ENCODE assay signal across 1 cellular context in genomic region chr15:78951841-78952238, GRCh38.
TF ChIP-seq lines count a peak whose summit lies in the region.

No MANE protein-coding gene starts in this region.

TF ChIP-seq in HepG2, 621 proteins besides CTCF, POLR2A, EP300 and RAD21 (continued from another document and continues in another):
- no peak for TF ChIP-seq FOXO4 (CRISPR knock-in tag; conservative IDR thresholded peaks at IDR 0.05)
- TF ChIP-seq XBP1 (CRISPR knock-in tag; IDR thresholded peaks at IDR 0.05), result no peak
- TF ChIP-seq NFIC (IDR thresholded peaks at IDR 0.05; ENCODE audit: low read length), result 0 out of 2 replicates have a peak, but pooled peaks have one; percentile 26
- TF ChIP-seq ZNF292 (CRISPR knock-in tag; IDR thresholded peaks at IDR 0.05; ENCODE audit: borderline replicate concordance, low read depth), result no peak
- no peak for TF ChIP-seq FOXK2 (IDR thresholded peaks at IDR 0.05)
- TF ChIP-seq SCMH1 (CRISPR knock-in tag; IDR thresholded peaks at IDR 0.05; ENCODE audit: borderline replicate concordance), result no peak
- TF ChIP-seq BCL6 (CRISPR knock-in tag; IDR thresholded peaks at IDR 0.05), result no peak
- no peak for TF ChIP-seq ASH2L (IDR thresholded peaks at IDR 0.05; ENCODE audit: insufficient read length, low read depth, low read length)
- peak; percentile 23; the same call in 1 of the 2 replicates for TF ChIP-seq FOXO1 (CRISPR knock-in tag; IDR thresholded peaks at IDR 0.05)
- TF ChIP-seq ZNF503 (CRISPR knock-in tag; IDR thresholded peaks at IDR 0.05), result peak; percentile 33; the same call in 1 of the 2 replicates
- no peak for TF ChIP-seq DMAP1 (CRISPR knock-in tag; IDR thresholded peaks at IDR 0.05)
- TF ChIP-seq MEIS2 (CRISPR knock-in tag; IDR thresholded peaks at IDR 0.05), result 0 out of 2 replicates have a peak, but pooled peaks have one; percentile 18
- TF ChIP-seq ZNF543 (CRISPR knock-in tag; IDR thresholded peaks at IDR 0.05), result no peak
- no peak for TF ChIP-seq ZNF784 (CRISPR knock-in tag; IDR thresholded peaks at IDR 0.05; ENCODE audit: borderline replicate concordance)
- TF ChIP-seq NR2F6 (IDR thresholded peaks at IDR 0.05), result no peak
- TF ChIP-seq NR2F6 (CRISPR knock-in tag; IDR thresholded peaks at IDR 0.05), result 0 out of 2 replicates have a peak, but pooled peaks have one; percentile 20
- peak; percentile 48 for TF ChIP-seq TEAD3 (CRISPR knock-in tag; optimal IDR thresholded peaks at IDR 0.05; ENCODE audit: borderline replicate concordance)
- peak; percentile 37; the same call in 1 of the 2 replicates for TF ChIP-seq CEBPG (CRISPR knock-in tag; IDR thresholded peaks at IDR 0.05)
- TF ChIP-seq ARID5B (CRISPR knock-in tag; IDR thresholded peaks at IDR 0.05), result peak; percentile 36; the same call in 1 of the 2 replicates
- no peak for TF ChIP-seq ZNF616 (CRISPR knock-in tag; IDR thresholded peaks at IDR 0.05; ENCODE audit: low read depth)
- TF ChIP-seq GFI1 (CRISPR knock-in tag; IDR thresholded peaks at IDR 0.05; ENCODE audit: borderline replicate concordance), result peak; percentile 93
- TF ChIP-seq ZC3H13 (CRISPR knock-in tag; IDR thresholded peaks at IDR 0.05), result no peak
- TF ChIP-seq FIP1L1 (IDR thresholded peaks at IDR 0.05; ENCODE audit: borderline replicate concordance, insufficient read depth, low read depth, low read length), result no peak
- TF ChIP-seq GATA4 (IDR thresholded peaks at IDR 0.05; ENCODE audit: borderline replicate concordance, low read depth), result 0 out of 2 replicates have a peak, but pooled peaks have one; percentile 24
- no peak for TF ChIP-seq ZNF546 (CRISPR knock-in tag; conservative IDR thresholded peaks at IDR 0.05)
- TF ChIP-seq ZNF788 (CRISPR knock-in tag; IDR thresholded peaks at IDR 0.05; ENCODE audit: borderline replicate concordance), result no peak
- peak; percentile 79 for TF ChIP-seq ZNF777 (CRISPR knock-in tag; IDR thresholded peaks at IDR 0.05)
- no peak for TF ChIP-seq KAT2B (IDR thresholded peaks at IDR 0.05; ENCODE audit: borderline replicate concordance, low read depth, low read length)
- TF ChIP-seq HDAC2 (CRISPR knock-in tag; IDR thresholded peaks at IDR 0.05), result peak; percentile 38; the same call in 1 of the 2 replicates
- TF ChIP-seq TP53 (CRISPR knock-in tag; conservative IDR thresholded peaks at IDR 0.05), result no peak
- no peak for TF ChIP-seq ZSCAN12 (CRISPR knock-in tag; IDR thresholded peaks at IDR 0.05)
- TF ChIP-seq ZNF296 (CRISPR knock-in tag; conservative IDR thresholded peaks at IDR 0.05), result no peak
- no peak for TF ChIP-seq CSRNP2 (CRISPR knock-in tag; conservative IDR thresholded peaks at IDR 0.05; ENCODE audit: low read depth)
- 0 out of 2 replicates have a peak, but pooled peaks have one; percentile 32 for TF ChIP-seq ATF2 (CRISPR knock-in tag; IDR thresholded peaks at IDR 0.05)
- TF ChIP-seq SALL1 (CRISPR knock-in tag; IDR thresholded peaks at IDR 0.05), result peak; percentile 62
- TF ChIP-seq ATF4 (CRISPR knock-in tag; IDR thresholded peaks at IDR 0.05), result 0 out of 4 replicates have a peak, but pooled peaks of 1 of the 2 experiments have one; percentile 33
- TF ChIP-seq GTF2F1 (IDR thresholded peaks at IDR 0.05; ENCODE audit: low read length), result no peak
- TF ChIP-seq ATF3 (CRISPR knock-in tag; IDR thresholded peaks at IDR 0.05), result peak; percentile 73
- TF ChIP-seq PAX8 (CRISPR knock-in tag; IDR thresholded peaks at IDR 0.05; ENCODE audit: borderline replicate concordance), result no peak
- TF ChIP-seq PHF8 (CRISPR knock-in tag; IDR thresholded peaks at IDR 0.05), result no peak
- no peak for TF ChIP-seq LCORL (IDR thresholded peaks at IDR 0.05)
- TF ChIP-seq LCORL (CRISPR knock-in tag; IDR thresholded peaks at IDR 0.05), result peak; percentile 65; the same call in 1 of the 2 replicates
- 0 out of 2 replicates have a peak, but pooled peaks have one; percentile 36 for TF ChIP-seq ZFX (CRISPR knock-in tag; IDR thresholded peaks at IDR 0.05; ENCODE audit: low read depth)
- TF ChIP-seq GATAD2A (CRISPR knock-in tag; IDR thresholded peaks at IDR 0.05), result peak; percentile 38; the same call in 1 of the 2 replicates
- TF ChIP-seq THYN1 (CRISPR knock-in tag; IDR thresholded peaks at IDR 0.05; ENCODE audit: borderline replicate concordance, low read depth), result no peak
- TF ChIP-seq DRAP1 (CRISPR knock-in tag; IDR thresholded peaks at IDR 0.05), result no peak
- no peak for TF ChIP-seq TBX3 (IDR thresholded peaks at IDR 0.05; ENCODE audit: borderline replicate concordance)
- TF ChIP-seq JUN (CRISPR knock-in tag; IDR thresholded peaks at IDR 0.05), result peak; percentile 60; the same call in 1 of the 2 replicates
- TF ChIP-seq FOSL2 (CRISPR knock-in tag; IDR thresholded peaks at IDR 0.05), result peak; percentile 94
- no peak for TF ChIP-seq ZNF740 (CRISPR knock-in tag; IDR thresholded peaks at IDR 0.05)
- TF ChIP-seq ZNF792 (CRISPR knock-in tag; IDR thresholded peaks at IDR 0.05), result 0 out of 2 replicates have a peak, but pooled peaks have one; percentile 28
- TF ChIP-seq ZNF703 (CRISPR knock-in tag; IDR thresholded peaks at IDR 0.05; ENCODE audit: borderline replicate concordance), result no peak
- peak; percentile 52; the same call in 1 of the 2 replicates for TF ChIP-seq RXRB (CRISPR knock-in tag; IDR thresholded peaks at IDR 0.05; ENCODE audit: borderline replicate concordance)
- peak; percentile 85 for TF ChIP-seq HMG20B (CRISPR knock-in tag; conservative IDR thresholded peaks at IDR 0.05)
- no peak for TF ChIP-seq GLMP (CRISPR knock-in tag; IDR thresholded peaks at IDR 0.05; ENCODE audit: borderline replicate concordance)
